ENCODE assay signal across 33 cellular contexts in genomic region chr12:109610523-109610922, GRCh38.
"Had no signal": no experiment of that assay in that cellular context is flagged by ENCODE, and none has a peak within 500 bp of the region (broad histone marks: within the 10 kb centered on the region; RNA-seq: fewer than 3 reads in every experiment).

No MANE protein-coding gene starts in this region.

- H3K9me3 ChIP-seq: adrenal gland, body of pancreas, breast epithelium had no signal

- DNase-seq: activated B cell treated with CpG ODN at 0.5 μM for 24 hours; activated CD4-positive, alpha-beta memory T cell treated with anti-CD3 and anti-CD28 coated beads for 36 hours; activated CD4-positive, alpha-beta T cell treated with anti-CD3 and anti-CD28 coated beads for 4 hours; activated CD4-positive, alpha-beta T cell treated with anti-CD3 and anti-CD28 coated beads, Interleukin-2, amount 10 ng/mL, durations not matched to agents 24 days and 14 days; activated CD4-positive, alpha-beta T cell treated with anti-CD3 and anti-CD28 coated beads, Interleukin-2, amount 50 U/mL, for 1 hour; activated CD4-positive, alpha-beta T cell treated with anti-CD3 and anti-CD28 coated beads, Interleukin-2, amount 50 U/mL, for 4 hours; activated CD4-positive, CD25-positive, alpha-beta regulatory T cell treated with anti-CD3 and anti-CD28 coated beads, Interleukin-2, amount 50 U/mL, for 72 hours; activated CD8-positive, alpha-beta memory T cell treated with anti-CD3 and anti-CD28 coated beads, Interleukin-2, amount 50 U/mL, for 4 hours; activated CD8-positive, alpha-beta T cell treated with anti-CD3 and anti-CD28 coated beads for 36 hours; activated effector memory CD4-positive, alpha-beta T cell treated with anti-CD3 and anti-CD28 coated beads, Interleukin-2, amount 50 U/mL, for 16 hours; activated gamma-delta T cell treated with Interleukin-2 at 50 U/mL for 16 hours; activated naive CD4-positive, alpha-beta T cell; activated naive CD4-positive, alpha-beta T cell treated with anti-CD3 and anti-CD28 coated beads for 36 hours; activated naive CD4-positive, alpha-beta T cell treated with anti-CD3 and anti-CD28 coated beads, Interleukin-2, amount 50 U/mL, for 16 hours; activated naive CD8-positive, alpha-beta T cell treated with anti-CD3 and anti-CD28 coated beads for 36 hours; activated T-cell treated with anti-CD3 and anti-CD28 coated beads for 4 hours; activated T-cell treated with anti-CD3 and anti-CD28 coated beads, Interleukin-2, amount 50 U/mL, for 1 hour; activated T-cell treated with anti-CD3 and anti-CD28 coated beads, Interleukin-2, amount 50 U/mL, for 4 hours; activated T-cell treated with anti-CD3 and anti-CD28 coated beads, Interleukin-2, amount 50 U/mL, for 72 hours; adrenal gland; amniotic stem cell; aorta; body of pancreas; brain microvascular endothelial cell; central memory CD4-positive, alpha-beta T cell; T-helper 2 cell; T-helper 9 cell had no signal

- ATAC-seq: activated CD8-positive, alpha-beta T cell treated with anti-CD3 and anti-CD28 coated beads for 36 hours; activated naive CD4-positive, alpha-beta T cell treated with anti-CD3 and anti-CD28 coated beads, Interleukin-2, amount 50 U/mL, for 72 hours; activated T-cell treated with anti-CD3 and anti-CD28 coated beads, Interleukin-2, amount 50 U/mL, for 4 hours; activated T-cell treated with anti-CD3 and anti-CD28 coated beads, Interleukin-2, amount 50 U/mL, for 72 hours; activated T-helper 17 cell treated with anti-CD3 and anti-CD28 coated beads, Interleukin-2, amount 50 U/mL, for 72 hours; body of pancreas had no signal

- H3K36me3 ChIP-seq: adrenal gland, brain microvascular endothelial cell, breast epithelium had no signal

- FAIRE-seq: astrocyte, TTC549 had no signal

- H3K4me3 ChIP-seq: adrenal gland, body of pancreas, breast epithelium had no signal

- H3K4me1 ChIP-seq: adrenal gland, breast epithelium had no signal

- H3K27ac ChIP-seq: adrenal gland, body of pancreas, brain microvascular endothelial cell, breast epithelium, VCaP had no signal

- H3K27me3 ChIP-seq: adrenal gland had no signal
